Comparison of ENCODE assay signal across 8 cellular contexts in genomic region chr3:187741403-187742350, GRCh38. TPM values are rescaled to one million over a fixed set of nuclear protein-coding genes. Genes with fewer than 3 reads are reported as not detected.
DNase-seq lines count a peak whose midpoint lies in the region; ATAC-seq and TF ChIP-seq lines count a peak whose summit lies in the region.

No MANE protein-coding gene starts in this region.

- H3K27ac ChIP-seq in adrenal gland (peak overlapping the region; percentile 98 to 100 (median 99)), heart left ventricle (peak overlapping the region; percentile 94 to 100 (median 98))

- H3K27me3 ChIP-seq in Loucy (ENCODE audit: insufficient read depth, low read length, poor library complexity, severe bottlenecking) (no peaks in the 10 kb centered on the region), adrenal gland (no peaks in the 10 kb centered on the region), heart left ventricle (no peaks in the 10 kb centered on the region)

- 0 out of 2 replicates have a peak overlapping the region, but pooled peaks have one; percentile 11 for H2AFZ ChIP-seq in Loucy (ENCODE audit: low read length)

- peak; percentile 99 for TF ChIP-seq CTCF in Loucy (conservative IDR thresholded peaks at IDR 0.05; ENCODE audit: low read length)
- TF ChIP-seq CTCF in adrenal gland (IDR thresholded peaks at IDR 0.05) = peak; percentile 84 to 95 (median 90)
- peak; percentile 74 to 94 (median 88) for TF ChIP-seq CTCF in heart left ventricle (IDR thresholded peaks at IDR 0.05)

- H3K9me2 ChIP-seq in Loucy (replicated peaks; ENCODE audit: low read depth, low read length) = no peaks in the 10 kb centered on the region

- peak; percentile 68 for DNase-seq in DMS153 treated with DMSO at 0.1 percent for 48 hours (lab: John Stamatoyannopoulos, UW; ENCODE audit: unreplicated experiment)
- DNase-seq in SKM-1 (lab: John Stamatoyannopoulos, UW; ENCODE audit: unreplicated experiment) = peak; percentile 84
- peak; percentile 78 to 92 (median 80) for DNase-seq in adrenal gland
- DNase-seq in heart left ventricle = peak; percentile 69 to 88 (median 75)
- DNase-seq in posterior cingulate gyrus = peak in 7 of 10 donors; percentile 38 to 92 (median 64)

- H3K36me3 ChIP-seq in Loucy (ENCODE audit: insufficient read depth, low read length) = no peaks in the 10 kb centered on the region; the same call in 1 of the 2 replicates
- H3K36me3 ChIP-seq in adrenal gland (replicated peaks in 1 of 2) = no peaks in the 10 kb centered on the region
- H3K36me3 ChIP-seq in heart left ventricle = no peaks in the 10 kb centered on the region

- 0 out of 2 replicates have a peak, but pooled peaks cover 2% of the 10 kb centered on the region for H3F3A ChIP-seq in Loucy (ENCODE audit: low read depth)

- H3K9me3 ChIP-seq in Loucy (ENCODE audit: insufficient read depth, low read depth, low read length) (no peaks in the 10 kb centered on the region), adrenal gland (replicated peaks in 1 of 3) (no peaks in the 10 kb centered on the region), heart left ventricle (no peaks in the 10 kb centered on the region)

- peak; percentile 55 to 62 for TF ChIP-seq POLR2A in adrenal gland (IDR thresholded peaks at IDR 0.05)
- TF ChIP-seq POLR2A in heart left ventricle (IDR thresholded peaks at IDR 0.05) = peak in 1 of 2 donors; percentile 33

- WGBS in adrenal gland, 4 donors = 0 to 1% (median 1%) methylated on average over 24 to 35 of the region's 35 CpGs
- 1% methylated on average over 35 of the region's 35 CpGs for WGBS in heart left ventricle, 4 donors

- peak overlapping the region; percentile 94 for H3K4me2 ChIP-seq in Loucy (ENCODE audit: low read depth, low read length, poor library complexity, severe bottlenecking)

- H3K79me2 ChIP-seq in Loucy (ENCODE audit: insufficient read depth, low read length) = peaks cover 84% of the 10 kb centered on the region

- H3K4me3 ChIP-seq in Loucy (ENCODE audit: low read length, poor library complexity, severe bottlenecking) (peak overlapping the region; percentile 96), adrenal gland (peak overlapping the region; percentile 10 to 82 (median 39)), heart left ventricle (peak overlapping the region; percentile 40 to 89 (median 75))

- H4K20me1 ChIP-seq in Loucy (ENCODE audit: insufficient read depth, low read length, poor library complexity, severe bottlenecking) = peaks cover 70% of the 10 kb centered on the region

- peak in 1 of 4 donors; percentile 3 for ATAC-seq in heart left ventricle
- no peak for ATAC-seq in HG03469 (IDR thresholded peaks at IDR 0.05; ENCODE audit: unreplicated experiment)
- ATAC-seq in HG03045 (IDR thresholded peaks at IDR 0.05; ENCODE audit: unreplicated experiment) = no peak

- intact Hi-C loops in adrenal gland (cut with DNase I) (loop anchor here (5.0 to 10.0 kb wide), 3 partner anchors 543 to 1216 kb away; no protein-coding TSS in a partner anchor), heart left ventricle (cut with DNase I) (loop anchor here (1.0 to 10.0 kb wide), 25 partner anchors 293 to 1407 kb away; partner anchors contain the start of gene LPP (in 2 of the 10)), posterior cingulate gyrus (cut with DNase I) (loop anchor here (1.0 kb wide), 1 partner anchor 1213 kb away; no protein-coding TSS in a partner anchor)

- peak overlapping the region; percentile 91 for H3K9ac ChIP-seq in Loucy (ENCODE audit: low read depth, low read length, poor library complexity, severe bottlenecking)

- H3K4me1 ChIP-seq in Loucy (ENCODE audit: insufficient read depth, low read length, poor library complexity, severe bottlenecking) = peaks cover 52% of the 10 kb centered on the region
- H3K4me1 ChIP-seq in adrenal gland (replicated peaks in 1 of 2) = peaks cover 22 to 28% of the 10 kb centered on the region in 2 donors
- peaks cover 0 to 40% (median 20%) of the 10 kb centered on the region in 12 donors for H3K4me1 ChIP-seq in heart left ventricle

RNA-seq across cellular contexts. Expression of gene BCL6, which starts 3.6 kb away (rescaled TPM):
- total RNA-seq in adrenal gland (100 to 1,000 TPM in 4 of 8 donors, 10 to 100 TPM in 4; 28.7 to 131 (median 102) TPM), heart left ventricle (100 to 1,000 TPM in 1 of 9 donors, 10 to 100 TPM in 8; 29.7 to 109 (median 62.0) TPM)
- polyA plus RNA-seq in adrenal gland (10 to 100 TPM; 34.5 to 88.3 (median 71.3) TPM), heart left ventricle (10 to 100 TPM; 29.3 to 45.7 TPM)

RNA-seq across cellular contexts. Expression of gene RTP2, which starts 39.3 kb away (rescaled TPM):
- total RNA-seq in adrenal gland (under 1 TPM in 1 of 8 donors, not detected in 7; 0.28 TPM), heart left ventricle (not detected)
- polyA plus RNA-seq in adrenal gland (not detected), heart left ventricle (not detected)

Comparison
In these comparisons a context has a peak if more than half of its experiments do, and no peak if none do; other contexts are left out.
1. H3K4me3 ChIP-seq: peak in every context shown above with its lines; median percentile 96 in Loucy; 75 in heart left ventricle; 39 in adrenal gland.